ENCODE assay signal across 1 cellular context in genomic region chr5:76404694-76405306, GRCh38.
TF ChIP-seq lines count a peak whose summit lies in the region.

No MANE protein-coding gene starts in this region.

TF ChIP-seq in GM12878, 131 proteins besides CTCF, POLR2A, EP300 and RAD21 (continued from another document and continues in another):
- no peak for TF ChIP-seq ZBTB33 (IDR thresholded peaks at IDR 0.05)
- TF ChIP-seq NR2F1 (conservative IDR thresholded peaks at IDR 0.05) = no peak
- TF ChIP-seq MYC (IDR thresholded peaks at IDR 0.05; ENCODE audit: insufficient read depth, insufficient read length, insufficient replicate concordance, low read length, severe bottlenecking) = no peak
- no peak for TF ChIP-seq ZNF207 (IDR thresholded peaks at IDR 0.05; ENCODE audit: borderline replicate concordance)
- peak; percentile 18; the same call in 1 of the 2 replicates for TF ChIP-seq RAD51 (IDR thresholded peaks at IDR 0.05)
- no peak for TF ChIP-seq MAX (IDR thresholded peaks at IDR 0.05; ENCODE audit: low read depth, low read length)
- 0 out of 3 replicates have a peak, but pooled peaks have one; percentile 5 for TF ChIP-seq POU2F2 (IDR thresholded peaks at IDR 0.05; ENCODE audit: borderline replicate concordance, low read depth, low read length)
- no peak for TF ChIP-seq EZH2 (IDR thresholded peaks at IDR 0.05; ENCODE audit: borderline replicate concordance, control insufficient read depth, low read depth, low read length)
- no peak for TF ChIP-seq ZBED1 (IDR thresholded peaks at IDR 0.05; ENCODE audit: borderline replicate concordance)
- 0 out of 2 replicates have a peak, but pooled peaks have one; percentile 18 for TF ChIP-seq HDAC2 (IDR thresholded peaks at IDR 0.05)
- no peak for TF ChIP-seq ATF2 (IDR thresholded peaks at IDR 0.05; ENCODE audit: low read length)
- no peak for TF ChIP-seq ZNF274 (IDR thresholded peaks at IDR 0.05; ENCODE audit: insufficient read depth, insufficient read length)
- no peak for TF ChIP-seq HDGF (IDR thresholded peaks at IDR 0.05)
- TF ChIP-seq WRNIP1 (IDR thresholded peaks at IDR 0.05; ENCODE audit: borderline replicate concordance, low read depth, low read length) = no peak
- TF ChIP-seq NKRF (conservative IDR thresholded peaks at IDR 0.05) = no peak
- TF ChIP-seq SREBF1 (IDR thresholded peaks at IDR 0.05; ENCODE audit: low read length) = no peak
- TF ChIP-seq IRF3 (IDR thresholded peaks at IDR 0.05) = no peak
- no peak for TF ChIP-seq REST (IDR thresholded peaks at IDR 0.05; ENCODE audit: low read depth, low read length)
- TF ChIP-seq SKIL (IDR thresholded peaks at IDR 0.05; ENCODE audit: low read depth, poor library complexity, severe bottlenecking) = no peak
- no peak for TF ChIP-seq SP1 (IDR thresholded peaks at IDR 0.05; ENCODE audit: low read depth, low read length)
- no peak for TF ChIP-seq USF1 (IDR thresholded peaks at IDR 0.05; ENCODE audit: borderline replicate concordance, extremely low read length, insufficient read depth, low read depth, low read length)
- TF ChIP-seq FOXK2 (IDR thresholded peaks at IDR 0.05) = no peak
- TF ChIP-seq JUND (IDR thresholded peaks at IDR 0.05; ENCODE audit: low read depth, low read length) = no peak
- TF ChIP-seq DPF2 (IDR thresholded peaks at IDR 0.05) = no peak
- TF ChIP-seq BACH1 (IDR thresholded peaks at IDR 0.05; ENCODE audit: borderline replicate concordance) = no peak
- TF ChIP-seq SIN3A (IDR thresholded peaks at IDR 0.05; ENCODE audit: low read depth, low read length) = no peak; the same call in 1 of the 2 replicates
- TF ChIP-seq YY1 (IDR thresholded peaks at IDR 0.05; ENCODE audit: low read depth, low read length) = no peak
- TF ChIP-seq ESRRA (IDR thresholded peaks at IDR 0.05; ENCODE audit: low read length) = no peak
- no peak for TF ChIP-seq TBL1XR1 (IDR thresholded peaks at IDR 0.05; ENCODE audit: low read depth, low read length)
- no peak for TF ChIP-seq CBX3 (IDR thresholded peaks at IDR 0.05; ENCODE audit: borderline replicate concordance, low read depth)
- no peak for TF ChIP-seq HSF1 (IDR thresholded peaks at IDR 0.05; ENCODE audit: low read depth, low read length)
- no peak for TF ChIP-seq BMI1 (IDR thresholded peaks at IDR 0.05; ENCODE audit: borderline replicate concordance)
- TF ChIP-seq ETV6 (conservative IDR thresholded peaks at IDR 0.05 in 1 of 2, IDR thresholded peaks at IDR 0.05 in 1 of 2; ENCODE audit: borderline replicate concordance in 1 of 2, low read depth in 1 of 2) = no peak
- TF ChIP-seq PAX8 (IDR thresholded peaks at IDR 0.05) = no peak
- TF ChIP-seq STAT1 (conservative IDR thresholded peaks at IDR 0.05) = no peak
- TF ChIP-seq MEF2B (IDR thresholded peaks at IDR 0.05; ENCODE audit: partially characterized antibody, poor library complexity, severe bottlenecking) = no peak
- TF ChIP-seq IKZF2 (IDR thresholded peaks at IDR 0.05) = peak in 1 of 2 experiments; percentile 22; a peak in 1 of 4 replicates
- no peak for TF ChIP-seq MTA2 (IDR thresholded peaks at IDR 0.05; ENCODE audit: low read depth)
- peak; percentile 3; the same call in 1 of the 2 replicates for TF ChIP-seq RELB (IDR thresholded peaks at IDR 0.05; ENCODE audit: low read depth)
- TF ChIP-seq IRF5 (IDR thresholded peaks at IDR 0.05; ENCODE audit: borderline replicate concordance) = no peak
- TF ChIP-seq CREB1 (IDR thresholded peaks at IDR 0.05; ENCODE audit: low read depth) = no peak
- TF ChIP-seq PKNOX1 (IDR thresholded peaks at IDR 0.05) = no peak
- no peak for TF ChIP-seq ASH2L (IDR thresholded peaks at IDR 0.05; ENCODE audit: borderline replicate concordance, low read depth)
- TF ChIP-seq NFYA (IDR thresholded peaks at IDR 0.05; ENCODE audit: borderline replicate concordance, low read depth, low read length) = no peak
